In genomic region chr19:5106971-5107370, GRCh38 we compare ENCODE assay signal across 17 cellular contexts.
A peak's percentile ranks its signal among the peaks of the same experiment; 100 is the strongest.
DNase-seq lines count a peak whose midpoint lies in the region; ATAC-seq, FAIRE-seq and TF ChIP-seq lines count a peak whose summit lies in the region.
"Had no signal": no experiment of that assay in that cellular context is flagged by ENCODE, and none has a peak within 500 bp of the region (broad histone marks: within the 10 kb centered on the region; RNA-seq: fewer than 3 reads in every experiment).

No MANE protein-coding gene starts in this region.

- H3K4me3 Mint-ChIP-seq in glutamatergic neuron (ENCODE audit: unreplicated experiment) = no peak overlapping the region
- H3K4me3 Mint-ChIP-seq: CD8-positive, alpha-beta memory T cell; GM23338 had no signal

- intact Hi-C loops in HepG2 (cut with micrococcal nuclease; ENCODE audit: unreplicated experiment) = no loop called here
- intact Hi-C loops in right lobe of liver (cut with DNase I) = no loop called here
- intact Hi-C loops in sigmoid colon (cut with DNase I) = no loop called here

- peaks cover 10% of the 10 kb centered on the region for H3K27me3 Mint-ChIP-seq in glutamatergic neuron (ENCODE audit: unreplicated experiment)
- H3K27me3 Mint-ChIP-seq: CD8-positive, alpha-beta memory T cell had no signal

- peaks cover 22% of the 10 kb centered on the region for H3K4me1 ChIP-seq in HepG2 (ENCODE audit: insufficient read depth, low read length)
- peaks cover 0 to 31% (median 11%) of the 10 kb centered on the region in 4 donors for H3K4me1 ChIP-seq in right lobe of liver
- H3K4me1 ChIP-seq in sigmoid colon = peaks cover 0 to 51% (median 33%) of the 10 kb centered on the region in 4 donors
- H3K4me1 ChIP-seq: A549, HAP-1 had no signal

- H4K20me1 ChIP-seq in HepG2 (ENCODE audit: insufficient read depth, low read length) = peaks cover 4% of the 10 kb centered on the region; the same call in 1 of the 2 replicates

- no peak for TF ChIP-seq POLR2A in HepG2 (IDR thresholded peaks at IDR 0.05; ENCODE audit: insufficient read depth in 1 of 2, low read depth in 2 of 2, low read length in 2 of 2)
- TF ChIP-seq POLR2A in right lobe of liver (IDR thresholded peaks at IDR 0.05) = no peak
- TF ChIP-seq POLR2A in sigmoid colon (IDR thresholded peaks at IDR 0.05) = no peak

- POLR2A ChIA-PET in HepG2 (lab: Yijun Ruan, JAX) = no interaction called here

- no peaks in the 10 kb centered on the region for H3K36me3 Mint-ChIP-seq in glutamatergic neuron (ENCODE audit: unreplicated experiment)

- no peak for FAIRE-seq in HepG2 (lab: Jason Lieb, UNC)
- FAIRE-seq: A549, GM12878, GM18507, HTR-8/SVneo had no signal

- H3K4me3 ChIP-seq in HepG2 (replicated peaks in 1 of 3; ENCODE audit: insufficient read depth in 1 of 3, low read depth in 2 of 3, low read length in 3 of 3) (no peak overlapping the region), right lobe of liver (no peak overlapping the region), WERI-Rb-1 (ENCODE audit: low read depth, low read length) (no peak overlapping the region), sigmoid colon (no peak overlapping the region)
- H3K4me3 ChIP-seq: A549, GM12878, GM23338, HAP-1 had no signal

- no peak overlapping the region for H3K4me2 ChIP-seq in HepG2 (ENCODE audit: low read depth, low read length)
- H3K4me2 ChIP-seq: A549, GM23338 had no signal

- BruUV-seq in HepG2 (replicated peaks; lab: Mats Ljungman, UMichigan) = no TSS peak

- no peaks in the 10 kb centered on the region; a peak in 1 of 5 replicates for H3K27me3 ChIP-seq in HepG2 (ENCODE audit: control insufficient read depth in 1 of 2, insufficient read depth in 2 of 2, low read length in 2 of 2)
- no peaks in the 10 kb centered on the region for H3K27me3 ChIP-seq in right lobe of liver
- H3K27me3 ChIP-seq in WERI-Rb-1 (ENCODE audit: insufficient read depth, low read depth, severe bottlenecking) = no peaks in the 10 kb centered on the region
- no peaks in the 10 kb centered on the region for H3K27me3 ChIP-seq in sigmoid colon

- no peak for TF ChIP-seq RAD21 in HepG2 (CRISPR knock-in tag; IDR thresholded peaks at IDR 0.05)

- CTCF ChIA-PET in HepG2 (lab: Yijun Ruan, JAX; ENCODE audit: low intra/inter-chr PET ratio, low total read pairs) = no interaction called here

- DNase-seq in HepG2 (ENCODE audit: low spot score) (no peak), right lobe of liver (no peak), WERI-Rb-1 (no peak), glutamatergic neuron (no peak), sigmoid colon (no peak), G401 (ENCODE audit: low spot score) (no peak), UCSD-AML1 (lab: John Stamatoyannopoulos, UW; ENCODE audit: unreplicated experiment) (no peak)
- DNase-seq: Caco-2; CD8-positive, alpha-beta memory T cell; DMS53 had no signal

- H3K27ac Mint-ChIP-seq in glutamatergic neuron (ENCODE audit: unreplicated experiment) = peak overlapping the region; percentile 38
- H3K27ac Mint-ChIP-seq: GM23338 had no signal

- H3K79me2 ChIP-seq in HepG2 (ENCODE audit: insufficient read depth, low read length) = no peaks in the 10 kb centered on the region

- no peak overlapping the region for H2AFZ ChIP-seq in HepG2 (ENCODE audit: low read length)
- H2AFZ ChIP-seq: GM23338 had no signal

- TF ChIP-seq EP300 in HepG2 (IDR thresholded peaks at IDR 0.05; ENCODE audit: low read depth in 2 of 2, low read length in 2 of 2) (no peak), HepG2 (CRISPR knock-in tag; IDR thresholded peaks at IDR 0.05; ENCODE audit: borderline replicate concordance) (no peak), sigmoid colon (IDR thresholded peaks at IDR 0.05) (no peak)

- TF ChIP-seq CTCF in HepG2 (CRISPR knock-in tag; IDR thresholded peaks at IDR 0.05) = no peak
- TF ChIP-seq CTCF in right lobe of liver (IDR thresholded peaks at IDR 0.05) = no peak
- TF ChIP-seq CTCF in WERI-Rb-1 (IDR thresholded peaks at IDR 0.05; ENCODE audit: low read depth, low read length) = no peak
- TF ChIP-seq CTCF in glutamatergic neuron (IDR thresholded peaks at IDR 0.05; ENCODE audit: partially characterized antibody, unreplicated experiment) = no peak
- TF ChIP-seq CTCF in sigmoid colon (IDR thresholded peaks at IDR 0.05) = no peak

- H3K9me3 Mint-ChIP-seq in glutamatergic neuron (ENCODE audit: unreplicated experiment) = peaks cover 14% of the 10 kb centered on the region
- H3K9me3 Mint-ChIP-seq: CD8-positive, alpha-beta memory T cell; GM23338 had no signal

- 94% methylated on average over 15 of the region's 19 CpGs for WGBS in HepG2 (ENCODE audit: low lambda C conversion rate)
- WGBS in right lobe of liver (ENCODE audit: insufficient coverage, low coverage, low lambda C conversion rate, missing lambda C conversion rate) = no CpG with 5 or more reads among the region's 19 CpGs
- 94 to 95% methylated on average over 19 of the region's 19 CpGs for WGBS in sigmoid colon, 2 donors

- H3K9ac ChIP-seq in HepG2 (ENCODE audit: insufficient read depth, low read depth, low read length) = no peak overlapping the region

- ATAC-seq in HepG2 (no peak), right lobe of liver (no peak), HG03139 (IDR thresholded peaks at IDR 0.05; ENCODE audit: unreplicated experiment) (no peak)
- ATAC-seq: A549, GM12878, GM23338 had no signal

- H3K9me3 ChIP-seq in HepG2 (ENCODE audit: low read length) (no peaks in the 10 kb centered on the region), right lobe of liver (no peaks in the 10 kb centered on the region), WERI-Rb-1 (ENCODE audit: severe bottlenecking) (no peaks in the 10 kb centered on the region), sigmoid colon (no peaks in the 10 kb centered on the region)
- H3K9me3 ChIP-seq: A549, Caco-2, HAP-1 had no signal

- H3K36me3 ChIP-seq in HepG2 (replicated peaks in 1 of 2; ENCODE audit: control insufficient read depth in 1 of 2, insufficient read depth in 2 of 2, low read length in 2 of 2) (peaks cover 2 to 22% of the 10 kb centered on the region in 2 experiments; a peak in 3 of 5 replicates), right lobe of liver (peaks cover 0 to 6% (median 0%) of the 10 kb centered on the region in 4 donors), WERI-Rb-1 (peaks cover 16% of the 10 kb centered on the region), sigmoid colon (peaks cover under 1 to 32% (median 8%) of the 10 kb centered on the region in 4 donors)
- H3K36me3 ChIP-seq: HAP-1 had no signal

- H3K27ac ChIP-seq in HepG2 (ENCODE audit: extremely low read length, insufficient read depth, low read length) (no peak overlapping the region), right lobe of liver (no peak overlapping the region), WERI-Rb-1 (peak overlapping the region; percentile 86), sigmoid colon (peak overlapping the region in 3 of 4 donors; percentile 18 to 66 (median 53))
- H3K27ac ChIP-seq: A549 had no signal

- peaks cover 38% of the 10 kb centered on the region for H3K4me1 Mint-ChIP-seq in glutamatergic neuron (ENCODE audit: low read depth, unreplicated experiment)
- H3K4me1 Mint-ChIP-seq: CD8-positive, alpha-beta memory T cell had no signal

- in situ Hi-C loops in HepG2 (cut with HindIII; ENCODE audit: extremely low pct_ligation_motif_present, low pct_unique_long_range_greater_than_20kb) (no loop called here), G401 (cut with HindIII; ENCODE audit: low sequenced_read_pairs) (no loop called here)

TF ChIP-seq in HepG2, 621 proteins besides CTCF, POLR2A, EP300 and RAD21:
- TF ChIP-seq NCOA2 (CRISPR knock-in tag; IDR thresholded peaks at IDR 0.05) (no peak), AGO2 (optimal IDR thresholded peaks at IDR 0.05; ENCODE audit: low read depth, low read length) (peak; percentile 52)

Comparison
In these comparisons a context has a peak if more than half of its experiments do, and no peak if none do; other contexts are left out.
1. H3K27ac ChIP-seq: peak in WERI-Rb-1 (single experiment) and sigmoid colon (3 of 4); none in HepG2 (single experiment) and right lobe of liver (0 of 3).